ENCODE assay signal across 20 cellular contexts in the genomic region with DNA sequence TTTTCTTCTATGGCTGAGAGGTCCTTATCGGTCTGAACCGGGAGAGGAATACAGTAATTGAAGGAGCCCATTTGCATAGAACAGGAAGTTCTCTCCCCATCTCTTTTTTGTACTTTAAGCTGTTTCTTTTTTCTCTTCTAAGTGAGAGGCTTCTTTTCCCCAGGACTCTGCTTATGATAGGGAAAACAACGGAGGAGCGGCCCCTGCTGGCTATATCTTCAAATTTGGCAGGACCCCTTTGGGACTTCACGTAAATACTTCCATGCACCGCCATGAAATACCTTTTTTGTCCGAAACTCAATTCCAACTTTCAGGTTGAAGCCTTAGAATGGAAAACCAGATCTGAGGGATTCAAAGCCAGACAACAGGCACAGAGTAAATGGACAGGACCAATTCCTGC.
A peak's percentile ranks its signal among the peaks of the same experiment; 100 is the strongest.
DNase-seq lines count a peak whose midpoint lies in the region; ATAC-seq and TF ChIP-seq lines count a peak whose summit lies in the region.
"Had no signal": no experiment of that assay in that cellular context is flagged by ENCODE, and none has a peak within 500 bp of the region (broad histone marks: within the 10 kb centered on the region; RNA-seq: fewer than 3 reads in every experiment).

No MANE protein-coding gene starts in this region.

- DNase-seq in A673 (ENCODE audit: low spot score) (peak; percentile 16), HFFc6 (no peak), cerebellar cortex (ENCODE audit: low spot score) (peak; percentile 2), iPS DF 6.9 (ENCODE audit: low read depth, low spot score) (peak; percentile 2), NCI-H1694 treated with DMSO at 0.1 percent for 48 hours (lab: John Stamatoyannopoulos, UW) (no peak), HAP-1 (ENCODE audit: low spot score in 2 of 2) (no peak)
- DNase-seq: Caco-2; CD4-positive, alpha-beta T cell; GDM1; Kasumi-1; MM.1S; NCI-H1105; NCI-H2081 treated with DMSO at 0.1 percent for 48 hours; Peyer's patch had no signal

- H3K4me1 ChIP-seq in A673 (ENCODE audit: insufficient read depth, low read length, poor library complexity, severe bottlenecking) = peaks cover 2% of the 10 kb centered on the region
- H3K4me1 ChIP-seq in iPS DF 6.9 (ENCODE audit: control insufficient read depth, insufficient read depth, low read length) = no peaks in the 10 kb centered on the region
- no peaks in the 10 kb centered on the region for H3K4me1 ChIP-seq in HAP-1
- H3K4me1 ChIP-seq: Caco-2, Peyer's patch had no signal

- H3K27me3 ChIP-seq in A673 (replicated peaks; ENCODE audit: insufficient read depth, low read depth, low read length, poor library complexity) = no peaks in the 10 kb centered on the region
- H3K27me3 ChIP-seq in iPS DF 6.9 (ENCODE audit: control insufficient read depth, insufficient read depth, low read length) = no peaks in the 10 kb centered on the region
- no peaks in the 10 kb centered on the region for H3K27me3 ChIP-seq in HAP-1 (ENCODE audit: low read depth)
- H3K27me3 ChIP-seq: Peyer's patch had no signal

- peaks cover 6% of the 10 kb centered on the region; the same call in 1 of the 2 replicates for H3K9me3 Mint-ChIP-seq in HFFc6

- intact Hi-C loops in A673 (cut with micrococcal nuclease; ENCODE audit: unreplicated experiment) = no loop called here

- H3K36me3 Mint-ChIP-seq in HFFc6 (ENCODE audit: low read depth) = 0 out of 2 replicates have a peak, but pooled peaks cover 4% of the 10 kb centered on the region

- ATAC-seq in HG02970 (IDR thresholded peaks at IDR 0.05; ENCODE audit: low FRiP score, unreplicated experiment) (no peak), GM18505 (IDR thresholded peaks at IDR 0.05; ENCODE audit: unreplicated experiment) (no peak)
- ATAC-seq: Right ventricle myocardium inferior had no signal

- H3K4me1 Mint-ChIP-seq in HFFc6 (ENCODE audit: low read depth) = no peaks in the 10 kb centered on the region
- H3K4me1 Mint-ChIP-seq: B cell had no signal

- no TSS peak for BruUV-seq in A673 (replicated peaks; lab: Mats Ljungman, UMichigan)

- TF ChIP-seq POLR2A in GM18505 (IDR thresholded peaks at IDR 0.05; ENCODE audit: borderline replicate concordance, extremely low read depth, insufficient read depth, insufficient read length) = no peak

- POLR2A ChIA-PET in A673 (lab: Charles Lee; ENCODE audit: low non-redundant PET) = no interaction called here

- H3K27ac ChIP-seq in A673 (ENCODE audit: low read depth, low read length, poor library complexity, severe bottlenecking) (no peak overlapping the region), iPS DF 6.9 (ENCODE audit: low read length) (no peak overlapping the region)
- H3K27ac ChIP-seq: 22Rv1, Peyer's patch, SK-N-MC had no signal

- H3K4me3 ChIP-seq in A673 (ENCODE audit: low read depth, low read length, poor library complexity, severe bottlenecking) (no peak overlapping the region), iPS DF 6.9 (ENCODE audit: low read length) (no peak overlapping the region), HAP-1 (no peak overlapping the region)
- H3K4me3 ChIP-seq: Peyer's patch, SK-N-MC had no signal

- H3K27me3 Mint-ChIP-seq in HFFc6 (ENCODE audit: insufficient read depth) = no peaks in the 10 kb centered on the region
- H3K27me3 Mint-ChIP-seq: B cell; CD4-positive, alpha-beta T cell had no signal

- H3K36me3 ChIP-seq in A673 (ENCODE audit: insufficient read depth, low read length, poor library complexity, severe bottlenecking) (no peaks in the 10 kb centered on the region), iPS DF 6.9 (ENCODE audit: control insufficient read depth, insufficient read depth, low read length) (no peaks in the 10 kb centered on the region), HAP-1 (replicated peaks) (no peaks in the 10 kb centered on the region)
- H3K36me3 ChIP-seq: Peyer's patch had no signal

- H3K27ac Mint-ChIP-seq in HFFc6 = no peak overlapping the region
- H3K27ac Mint-ChIP-seq: B cell; CD4-positive, alpha-beta T cell had no signal

- CTCF ChIA-PET in A673 (lab: Charles Lee) = no interaction called here

- no peak overlapping the region for H3K4me3 Mint-ChIP-seq in HFFc6
- H3K4me3 Mint-ChIP-seq: B cell; CD4-positive, alpha-beta T cell had no signal

- TF ChIP-seq CTCF in A673 (conservative IDR thresholded peaks at IDR 0.05; ENCODE audit: low read depth, low read length) (0 out of 2 replicates have a peak, but pooled peaks have one; percentile 17), HFFc6 (IDR thresholded peaks at IDR 0.05) (peak; percentile 12; the same call in 1 of the 2 replicates)

- H3K9me3 ChIP-seq in A673 (ENCODE audit: low read depth, low read length, poor library complexity, severe bottlenecking) (peaks cover 4% of the 10 kb centered on the region), iPS DF 6.9 (ENCODE audit: control insufficient read depth, insufficient read depth, low read length) (no peaks in the 10 kb centered on the region), HAP-1 (peaks cover 5% of the 10 kb centered on the region; the same call in 1 of the 2 replicates)
- H3K9me3 ChIP-seq: Caco-2, Peyer's patch had no signal

- in situ Hi-C loops in HAP-1 (cut with MboI; ENCODE audit: low sequenced_read_pairs) = no loop called here

- no CpG with 5 or more reads among the region's 7 CpGs for WGBS in iPS DF 6.9 (ENCODE audit: insufficient coverage, insufficient read length)

Comparison
In these comparisons a context has a peak if more than half of its experiments do, and no peak if none do; other contexts are left out.
1. DNase-seq: peak in A673 (single experiment), cerebellar cortex (single experiment) and iPS DF 6.9 (single experiment); none in HFFc6 (single experiment), NCI-H1694 treated with DMSO at 0.1 percent for 48 hours (single experiment) and HAP-1 (0 of 2).